In the genomic region with DNA sequence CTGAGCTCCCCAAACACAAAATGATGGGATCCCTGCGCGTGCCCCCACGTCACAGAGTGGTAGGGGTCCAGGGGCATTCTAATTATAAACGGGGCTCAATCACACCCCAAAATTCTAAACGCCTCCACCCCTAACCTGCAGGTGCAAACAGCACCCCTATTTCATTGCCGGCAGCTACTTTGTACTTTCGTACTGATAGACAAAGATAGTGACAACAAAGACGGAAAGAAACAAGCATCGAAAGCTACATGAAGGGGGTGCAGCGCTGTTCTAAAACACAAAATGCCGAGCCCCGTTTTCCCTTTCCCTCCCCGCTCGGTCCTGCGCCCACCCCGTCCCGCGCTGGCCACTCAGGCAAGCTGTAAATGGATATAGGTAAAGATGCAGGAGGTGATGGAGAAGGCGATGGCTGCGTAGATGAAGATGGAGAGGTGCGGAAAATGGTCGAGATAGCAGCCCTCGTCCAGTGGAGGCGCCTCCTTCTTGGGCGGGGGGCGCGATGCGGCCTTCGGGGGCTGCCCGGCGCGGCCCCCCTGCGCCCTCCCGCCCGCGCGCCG, we compare ENCODE assay signal across 8 cellular contexts. TPM values are rescaled to one million over a fixed set of nuclear protein-coding genes. Genes with fewer than 3 reads are reported as not detected.
DNase-seq lines count a peak whose midpoint lies in the region; FAIRE-seq lines count a peak whose summit lies in the region.

No MANE protein-coding gene starts in this region.

- peaks cover 46% of the 10 kb centered on the region for H3K27me3 ChIP-seq in iPS-20b (ENCODE audit: insufficient read depth, low read length)

- H3K9me3 Mint-ChIP-seq in activated naive CD8-positive, alpha-beta T cell treated with anti-CD3 and anti-CD28 coated beads for 36 hours, result no peaks in the 10 kb centered on the region
- H3K9me3 Mint-ChIP-seq in stimulated activated naive CD8-positive, alpha-beta T cell treated with anti-CD3 and anti-CD28 coated beads, Interleukin-15, Interleukin-2, amounts not matched to agents 100 ng/mL and 50 ng/mL, for 24 hours, result no peaks in the 10 kb centered on the region

- peak overlapping the region; percentile 90 for H3K4me3 ChIP-seq in iPS-20b (ENCODE audit: low read length)

- H3K4me1 Mint-ChIP-seq in activated naive CD8-positive, alpha-beta T cell treated with anti-CD3 and anti-CD28 coated beads for 36 hours, result peaks cover 2% of the 10 kb centered on the region
- peaks cover 21% of the 10 kb centered on the region for H3K4me1 Mint-ChIP-seq in stimulated activated naive CD8-positive, alpha-beta T cell treated with anti-CD3 and anti-CD28 coated beads, Interleukin-15, Interleukin-2, amounts not matched to agents 100 ng/mL and 50 ng/mL, for 24 hours (ENCODE audit: low read depth)

- H3K27ac Mint-ChIP-seq in activated naive CD8-positive, alpha-beta T cell treated with anti-CD3 and anti-CD28 coated beads for 36 hours, result peak overlapping the region; percentile 83
- H3K27ac Mint-ChIP-seq in stimulated activated naive CD8-positive, alpha-beta T cell treated with anti-CD3 and anti-CD28 coated beads, Interleukin-15, Interleukin-2, amounts not matched to agents 100 ng/mL and 50 ng/mL, for 24 hours, result no peak overlapping the region

- no peaks in the 10 kb centered on the region for H3K27me3 Mint-ChIP-seq in activated naive CD8-positive, alpha-beta T cell treated with anti-CD3 and anti-CD28 coated beads for 36 hours
- H3K27me3 Mint-ChIP-seq in stimulated activated naive CD8-positive, alpha-beta T cell treated with anti-CD3 and anti-CD28 coated beads, Interleukin-15, Interleukin-2, amounts not matched to agents 100 ng/mL and 50 ng/mL, for 24 hours, result no peaks in the 10 kb centered on the region

- H3K9me3 ChIP-seq in iPS-20b (ENCODE audit: insufficient read depth, low read depth, low read length), result no peaks in the 10 kb centered on the region

- H3K4me1 ChIP-seq in iPS-20b (ENCODE audit: insufficient read depth, low read length), result peaks cover 6% of the 10 kb centered on the region; the same call in 1 of the 2 replicates

- DNase-seq in activated T-cell treated with anti-CD3 and anti-CD28 coated beads, Interleukin-2, amount 50 U/mL, for 1 hour, result peak; percentile 36
- DNase-seq in activated T-cell treated with anti-CD3 and anti-CD28 coated beads for 4 hours, result no peak
- DNase-seq in activated naive CD8-positive, alpha-beta T cell treated with anti-CD3 and anti-CD28 coated beads for 36 hours, result no peak
- no peak for DNase-seq in stimulated activated CD4-positive, alpha-beta T cell treated with anti-CD3 and anti-CD28 coated beads, Interleukin-2, amount 100 ng/mL, for 24 hours
- DNase-seq in cortex of kidney (lab: John Stamatoyannopoulos, UW), result no peak
- DNase-seq in urothelium cell line (ENCODE audit: low spot score), result no peak

- FAIRE-seq in urothelium cell line (lab: Jason Lieb, UNC), result no peak

- H3K36me3 ChIP-seq in iPS-20b (ENCODE audit: insufficient read depth, low read depth, low read length), result no peaks in the 10 kb centered on the region

- H3K9ac ChIP-seq in iPS-20b (ENCODE audit: low read depth, low read length), result peak overlapping the region; percentile 63; the same call in 1 of the 2 replicates

- H3K4me3 Mint-ChIP-seq in activated naive CD8-positive, alpha-beta T cell treated with anti-CD3 and anti-CD28 coated beads for 36 hours, result peak overlapping the region; percentile 86
- peak overlapping the region; percentile 89 for H3K4me3 Mint-ChIP-seq in stimulated activated naive CD8-positive, alpha-beta T cell treated with anti-CD3 and anti-CD28 coated beads, Interleukin-15, Interleukin-2, amounts not matched to agents 100 ng/mL and 50 ng/mL, for 24 hours

- no peak overlapping the region for H3K27ac ChIP-seq in iPS-20b (ENCODE audit: low read length)

- H3K36me3 Mint-ChIP-seq in activated naive CD8-positive, alpha-beta T cell treated with anti-CD3 and anti-CD28 coated beads for 36 hours, result no peaks in the 10 kb centered on the region
- no peaks in the 10 kb centered on the region for H3K36me3 Mint-ChIP-seq in stimulated activated naive CD8-positive, alpha-beta T cell treated with anti-CD3 and anti-CD28 coated beads, Interleukin-15, Interleukin-2, amounts not matched to agents 100 ng/mL and 50 ng/mL, for 24 hours (ENCODE audit: low read depth)

RNA-seq across cellular contexts. Expression of gene MIS12, which starts 14.0 kb away (rescaled TPM):
- total RNA-seq in activated naive CD8-positive, alpha-beta T cell treated with anti-CD3 and anti-CD28 coated beads for 36 hours, result 10 to 100 TPM; 44.3 to 45.5 TPM

RNA-seq across cellular contexts. Expression of gene DERL2, which starts 14.3 kb away (rescaled TPM):
- 10 to 100 TPM; 71.8 to 77.6 TPM for total RNA-seq in activated naive CD8-positive, alpha-beta T cell treated with anti-CD3 and anti-CD28 coated beads for 36 hours

RNA-seq across cellular contexts. Expression of gene DHX33, which starts 31.5 kb away (rescaled TPM):
- 10 to 100 TPM; 49.7 to 49.9 TPM for total RNA-seq in activated naive CD8-positive, alpha-beta T cell treated with anti-CD3 and anti-CD28 coated beads for 36 hours
